8 cellular contexts compared by ENCODE assay signal in genomic region chr19:12364391-12365093, GRCh38. TPM values are rescaled to one million over a fixed set of nuclear protein-coding genes. Genes with fewer than 3 reads are reported as not detected.
DNase-seq lines count a peak whose midpoint lies in the region; TF ChIP-seq lines count a peak whose summit lies in the region.

No MANE protein-coding gene starts in this region.

- no peak overlapping the region for H2BK5ac ChIP-seq in mesendoderm (ENCODE audit: low read length)

- H3K9me3 Mint-ChIP-seq in T-helper 1 cell treated with Interleukin-12 subunit alpha and Interleukin-12 subunit beta and Interleukin-4 antibody, amounts not matched to agents 30 μg/mL and 1 μg/mL, for 36 hours = peaks cover 34% of the 10 kb centered on the region

- no peak overlapping the region for H3K18ac ChIP-seq in mesendoderm (ENCODE audit: low read length)

- H3K9me3 ChIP-seq in SJSA1 (replicated peaks) (peaks cover 11% of the 10 kb centered on the region), ectodermal cell (ENCODE audit: control insufficient read depth, low read length) (no peaks in the 10 kb centered on the region), thyroid gland (no peaks in the 10 kb centered on the region)

- H3K79me1 ChIP-seq in mesendoderm (ENCODE audit: low read length) = no peaks in the 10 kb centered on the region

- H2BK15ac ChIP-seq in mesendoderm (replicated peaks; ENCODE audit: low read depth) = no peak overlapping the region

- H3K4me2 ChIP-seq in mesendoderm (ENCODE audit: low read length) = peak overlapping the region; percentile 88

- no peak for TF ChIP-seq CTCF in thyroid gland (IDR thresholded peaks at IDR 0.05)

- H3K4me1 ChIP-seq in SJSA1 (replicated peaks) (no peaks in the 10 kb centered on the region), ectodermal cell (ENCODE audit: control insufficient read depth, insufficient read depth, low read length) (no peaks in the 10 kb centered on the region), mesendoderm (ENCODE audit: control insufficient read depth, low read depth, low read length) (no peaks in the 10 kb centered on the region), thyroid gland (peaks cover 5 to 8% of the 10 kb centered on the region in 2 donors)

- H3K23ac ChIP-seq in mesendoderm (ENCODE audit: low read length) = no peak overlapping the region

- peak overlapping the region; percentile 90 for H3K4me3 Mint-ChIP-seq in T-helper 1 cell treated with Interleukin-12 subunit alpha and Interleukin-12 subunit beta and Interleukin-4 antibody, amounts not matched to agents 30 μg/mL and 1 μg/mL, for 36 hours

- TF ChIP-seq POLR2A in thyroid gland (IDR thresholded peaks at IDR 0.05) = no peak

- H2BK120ac ChIP-seq in mesendoderm (ENCODE audit: low read depth, low read length) = no peak overlapping the region

- H3K56ac ChIP-seq in mesendoderm (ENCODE audit: low read length) = peak overlapping the region; percentile 90

- peaks cover 7% of the 10 kb centered on the region for H3K4me1 Mint-ChIP-seq in T-helper 1 cell treated with Interleukin-12 subunit alpha and Interleukin-12 subunit beta and Interleukin-4 antibody, amounts not matched to agents 30 μg/mL and 1 μg/mL, for 36 hours (ENCODE audit: low read depth)

- peaks cover 10% of the 10 kb centered on the region for H3K36me3 Mint-ChIP-seq in T-helper 1 cell treated with Interleukin-12 subunit alpha and Interleukin-12 subunit beta and Interleukin-4 antibody, amounts not matched to agents 30 μg/mL and 1 μg/mL, for 36 hours (ENCODE audit: low read depth)

- H4K8ac ChIP-seq in mesendoderm (ENCODE audit: low read depth, low read length) = no peak overlapping the region

- 26 to 29% methylated on average over 22 of the region's 22 CpGs for WGBS in ectodermal cell, 2 experiments
- WGBS in mesendoderm (ENCODE audit: extremely low coverage, insufficient coverage, low lambda C conversion rate) = no CpG with 5 or more reads among the region's 22 CpGs
- WGBS in thyroid gland, 2 donors = 8 to 9% methylated on average over 21 to 22 of the region's 22 CpGs

- peaks cover 5% of the 10 kb centered on the region for H3K27me3 Mint-ChIP-seq in T-helper 1 cell treated with Interleukin-12 subunit alpha and Interleukin-12 subunit beta and Interleukin-4 antibody, amounts not matched to agents 30 μg/mL and 1 μg/mL, for 36 hours (ENCODE audit: low read depth)

- no peak overlapping the region for H2AK5ac ChIP-seq in mesendoderm (ENCODE audit: low read length)

- H3K27ac ChIP-seq in SJSA1 (0 out of 2 replicates have a peak overlapping the region, but pooled peaks have one; percentile 60), ectodermal cell (ENCODE audit: insufficient read depth, low read depth, low read length, poor library complexity, severe bottlenecking) (no peak overlapping the region), mesendoderm (ENCODE audit: low read depth, low read length) (no peak overlapping the region), thyroid gland (peak overlapping the region in 2 of 3 donors; percentile 67 to 86)

- H4K5ac ChIP-seq in mesendoderm (ENCODE audit: low read length) = no peak overlapping the region

- H3K79me2 ChIP-seq in mesendoderm (ENCODE audit: control insufficient read depth, insufficient read depth, low read length) = no peaks in the 10 kb centered on the region

- peak overlapping the region; percentile 41 for H3K27ac Mint-ChIP-seq in T-helper 1 cell treated with Interleukin-12 subunit alpha and Interleukin-12 subunit beta and Interleukin-4 antibody, amounts not matched to agents 30 μg/mL and 1 μg/mL, for 36 hours

- H3K27me3 ChIP-seq in SJSA1 (replicated peaks) (no peaks in the 10 kb centered on the region), ectodermal cell (ENCODE audit: control insufficient read depth, insufficient read depth, low read length, poor library complexity, severe bottlenecking) (no peaks in the 10 kb centered on the region), mesendoderm (ENCODE audit: insufficient read depth, low read length, poor library complexity) (peaks cover 2% of the 10 kb centered on the region), thyroid gland (no peaks in the 10 kb centered on the region)

- no peaks in the 10 kb centered on the region for H3K36me3 ChIP-seq in SJSA1
- H3K36me3 ChIP-seq in ectodermal cell (ENCODE audit: control insufficient read depth, insufficient read depth, low read length) = no peaks in the 10 kb centered on the region
- no peaks in the 10 kb centered on the region for H3K36me3 ChIP-seq in mesendoderm (ENCODE audit: control insufficient read depth, insufficient read depth, low read length)
- no peaks in the 10 kb centered on the region for H3K36me3 ChIP-seq in thyroid gland

- intact Hi-C loops in thyroid gland (cut with DNase I) = no loop called here

- no peak overlapping the region for H3K4ac ChIP-seq in mesendoderm (ENCODE audit: low read depth, low read length)

- H3K9ac ChIP-seq in mesendoderm (ENCODE audit: low read length) = peak overlapping the region; percentile 80

- peak overlapping the region; percentile 68 for H3K4me3 ChIP-seq in SJSA1
- peak overlapping the region; percentile 64 for H3K4me3 ChIP-seq in ectodermal cell (ENCODE audit: insufficient read depth, low read depth, low read length)
- H3K4me3 ChIP-seq in mesendoderm (ENCODE audit: low read length) = peak overlapping the region; percentile 44
- H3K4me3 ChIP-seq in thyroid gland (replicated peaks in 1 of 3) = peak overlapping the region; percentile 30 to 93 (median 61)

- DNase-seq in T-helper 1 cell (no peak), SJSA1 (ENCODE audit: low read depth in 1 of 2, low spot score in 2 of 2) (no peak), mesendoderm (peak; percentile 17), thyroid gland (peak; percentile 22 to 24), SIG-M5 treated with dmso at 0.1 percent for 504 hours (lab: John Stamatoyannopoulos, UW; ENCODE audit: unreplicated experiment) (no peak), occipital lobe (lab: John Stamatoyannopoulos, UW) (no peak)

RNA-seq across cellular contexts. Expression of gene ZNF442, which starts 0.9 kb away (rescaled TPM):
- total RNA-seq in SJSA1 (2014; rRNA removed; shearing (Covaris generic)) = 1.1 and 1.2 TPM in 2 replicates
- polyA plus RNA-seq in ectodermal cell (2013, experiment 1 of 4) = 4.3 TPM
- 3.0 TPM for polyA plus RNA-seq in ectodermal cell (2013, experiment 2 of 4)
- 2.7 TPM for polyA plus RNA-seq in ectodermal cell (2013, experiment 3 of 4)
- 3.6 TPM for polyA plus RNA-seq in ectodermal cell (2013, experiment 4 of 4)
- 0.46 TPM for polyA plus RNA-seq in mesendoderm (2013, experiment 1 of 2)
- polyA plus RNA-seq in mesendoderm (2013, experiment 2 of 2) = 0.43 TPM
- 1 to 10 TPM; 3.4 to 6.3 (median 4.3) TPM for total RNA-seq in thyroid gland
- 5.9 TPM for total RNA-seq in occipital lobe

RNA-seq across cellular contexts. Expression of gene ZNF563, which starts 31.1 kb away (rescaled TPM):
- 0.45 and 1.2 TPM in 2 replicates for total RNA-seq in SJSA1 (2014; rRNA removed; shearing (Covaris generic))
- polyA plus RNA-seq in ectodermal cell (2013, experiment 1 of 4) = 2.8 TPM
- 1.8 TPM for polyA plus RNA-seq in ectodermal cell (2013, experiment 2 of 4)
- polyA plus RNA-seq in ectodermal cell (2013, experiment 3 of 4) = 1.4 TPM
- 1.1 TPM for polyA plus RNA-seq in ectodermal cell (2013, experiment 4 of 4)
- polyA plus RNA-seq in mesendoderm (2013, experiment 1 of 2) = 1.0 TPM
- 0.91 TPM for polyA plus RNA-seq in mesendoderm (2013, experiment 2 of 2)
- total RNA-seq in thyroid gland (10 to 100 TPM in 3 of 4 donors, 1 to 10 TPM in 1; 9.9 to 13.7 (median 11.7) TPM), occipital lobe (1.9 TPM)

RNA-seq across cellular contexts. Expression of gene ZNF799, which starts 36.5 kb away (rescaled TPM):
- total RNA-seq in SJSA1 (2014; rRNA removed; shearing (Covaris generic)) = 0.19 and 0.42 TPM in 2 replicates
- 6.2 TPM for polyA plus RNA-seq in ectodermal cell (2013, experiment 1 of 4)
- polyA plus RNA-seq in ectodermal cell (2013, experiment 2 of 4) = 6.4 TPM
- polyA plus RNA-seq in ectodermal cell (2013, experiment 3 of 4) = 5.2 TPM
- 5.5 TPM for polyA plus RNA-seq in ectodermal cell (2013, experiment 4 of 4)
- 1.4 TPM for polyA plus RNA-seq in mesendoderm (2013, experiment 1 of 2)
- polyA plus RNA-seq in mesendoderm (2013, experiment 2 of 2) = 1.3 TPM
- total RNA-seq in thyroid gland (1 to 10 TPM; 4.1 to 7.7 (median 5.8) TPM), occipital lobe (7.2 TPM)

Comparison
In these comparisons a context has a peak if more than half of its experiments do, and no peak if none do; other contexts are left out.
1. DNase-seq: peak in mesendoderm (single experiment) and thyroid gland (2 of 2); none in T-helper 1 cell (0 of 5), SJSA1 (0 of 2), SIG-M5 treated with dmso at 0.1 percent for 504 hours (single experiment) and occipital lobe (single experiment).
2. H3K27ac ChIP-seq: peak in SJSA1 (single experiment) and thyroid gland (2 of 3); none in ectodermal cell (single experiment) and mesendoderm (single experiment).
3. Peak in every context shown above with its lines, with median percentiles within 50 percentile points of each other: H3K4me3 ChIP-seq.